9 cellular contexts compared by ENCODE assay signal in the genomic region with DNA sequence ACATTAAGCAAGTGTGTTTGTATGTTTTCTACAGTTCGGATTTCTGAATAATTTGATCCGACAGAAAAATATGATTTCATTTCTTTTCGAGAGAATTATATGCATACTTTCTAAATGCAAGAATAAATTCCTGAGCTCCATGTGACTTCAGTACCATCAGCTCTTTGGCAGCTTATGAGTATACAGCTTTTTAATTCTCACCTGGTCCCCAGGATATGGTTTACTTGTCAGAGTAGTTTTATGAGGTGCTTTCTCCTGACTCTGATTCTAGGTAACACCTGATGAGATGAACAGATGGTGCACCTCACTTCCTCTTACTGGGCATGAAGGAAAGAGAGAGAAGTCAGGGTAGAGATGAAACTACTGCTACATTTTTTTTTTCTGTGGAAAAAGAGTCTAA. TPM values are rescaled to one million over a fixed set of nuclear protein-coding genes. Genes with fewer than 3 reads are reported as not detected.
DNase-seq lines count a peak whose midpoint lies in the region; ATAC-seq and TF ChIP-seq lines count a peak whose summit lies in the region.
"Had no signal": no experiment of that assay in that cellular context is flagged by ENCODE, and none has a peak within 500 bp of the region (broad histone marks: within the 10 kb centered on the region; RNA-seq: fewer than 3 reads in every experiment).

No MANE protein-coding gene starts in this region.

- H3K27ac Mint-ChIP-seq in chondrocyte (ENCODE audit: unreplicated experiment), result peak overlapping the region; percentile 88
- peak overlapping the region; percentile 95 for H3K27ac Mint-ChIP-seq in osteocyte (ENCODE audit: unreplicated experiment)
- H3K27ac Mint-ChIP-seq: activated T-cell treated with anti-CD3 and anti-CD28 coated beads, Interleukin-2, amount 50 U/mL, for 72 hours had no signal

- peaks cover 10% of the 10 kb centered on the region for H3K9me3 Mint-ChIP-seq in chondrocyte (ENCODE audit: low read depth)
- peaks cover 8% of the 10 kb centered on the region for H3K9me3 Mint-ChIP-seq in osteocyte (ENCODE audit: unreplicated experiment)

- TF ChIP-seq CTCF in chondrocyte (IDR thresholded peaks at IDR 0.05) (no peak), osteocyte (IDR thresholded peaks at IDR 0.05) (no peak), GM13977 (IDR thresholded peaks at IDR 0.05; ENCODE audit: extremely low read depth, insufficient read depth, missing control alignments) (no peak)

- DNase-seq in chondrocyte (ENCODE audit: low spot score) (no peak), osteocyte (ENCODE audit: extremely low spot score, unreplicated experiment) (no peak), GM13977 (ENCODE audit: low spot score) (no peak), LoVo (ENCODE audit: low spot score) (no peak)
- DNase-seq in effector CD4-positive, alpha-beta T cell, result no peak
- DNase-seq: activated T-cell treated with anti-CD3 and anti-CD28 coated beads, Interleukin-2, amount 50 U/mL, for 72 hours had no signal

- no peaks in the 10 kb centered on the region for H3K27me3 Mint-ChIP-seq in chondrocyte (ENCODE audit: low read depth)
- H3K27me3 Mint-ChIP-seq in osteocyte (ENCODE audit: unreplicated experiment), result no peaks in the 10 kb centered on the region

- H3K4me1 Mint-ChIP-seq in chondrocyte (ENCODE audit: low read depth), result peaks cover 20% of the 10 kb centered on the region
- H3K4me1 Mint-ChIP-seq in osteocyte (ENCODE audit: unreplicated experiment), result peaks cover 31% of the 10 kb centered on the region

- in situ Hi-C loops in GM13977 (cut with MboI; ENCODE audit: low pct_unique_long_range_greater_than_20kb, low sequenced_read_pairs, unreplicated experiment), result no loop called here

- peak overlapping the region; percentile 45 for H3K4me3 Mint-ChIP-seq in chondrocyte (ENCODE audit: unreplicated experiment)
- peak overlapping the region; percentile 59 for H3K4me3 Mint-ChIP-seq in osteocyte (ENCODE audit: unreplicated experiment)
- H3K4me3 Mint-ChIP-seq: activated T-cell treated with anti-CD3 and anti-CD28 coated beads, Interleukin-2, amount 50 U/mL, for 72 hours had no signal

- ATAC-seq in GM18909 (IDR thresholded peaks at IDR 0.05; ENCODE audit: poor library complexity, unreplicated experiment) (peak; percentile 54), HG03342 (IDR thresholded peaks at IDR 0.05; ENCODE audit: unreplicated experiment) (peak; percentile 55), GM19455 (IDR thresholded peaks at IDR 0.05; ENCODE audit: unreplicated experiment) (no peak)
- ATAC-seq: activated T-cell treated with anti-CD3 and anti-CD28 coated beads, Interleukin-2, amount 50 U/mL, for 72 hours had no signal

- H3K36me3 Mint-ChIP-seq in chondrocyte (ENCODE audit: low read depth), result no peaks in the 10 kb centered on the region
- no peaks in the 10 kb centered on the region for H3K36me3 Mint-ChIP-seq in osteocyte (ENCODE audit: unreplicated experiment)

RNA-seq across cellular contexts. Expression of gene HGD, which starts 3.1 kb away (rescaled TPM):
- total RNA-seq in chondrocyte (0.27 to 0.40 TPM in 2 of 3 replicates, not detected in the other), osteocyte (0.27 and 0.44 TPM in 2 replicates)
